Comparison of ENCODE assay signal across 16 cellular contexts in genomic region chr14:67963960-67964359, GRCh38.
DNase-seq lines count a peak whose midpoint lies in the region; ATAC-seq, FAIRE-seq and TF ChIP-seq lines count a peak whose summit lies in the region.
"Had no signal": no experiment of that assay in that cellular context is flagged by ENCODE, and none has a peak within 500 bp of the region (broad histone marks: within the 10 kb centered on the region; RNA-seq: fewer than 3 reads in every experiment).

No MANE protein-coding gene starts in this region.

- no peak for FAIRE-seq in GM12891 (lab: Jason Lieb, UNC)
- FAIRE-seq: bronchial epithelial cell, small intestine had no signal

- H3K9me3 ChIP-seq in left ventricle myocardium inferior (replicated peaks), result no peaks in the 10 kb centered on the region

- peak overlapping the region; percentile 12 for H3K27ac ChIP-seq in left ventricle myocardium inferior (replicated peaks)

- no peak for TF ChIP-seq CTCF in left ventricle myocardium inferior (IDR thresholded peaks at IDR 0.05; ENCODE audit: borderline replicate concordance)
- TF ChIP-seq CTCF in fibroblast of mammary gland (conservative IDR thresholded peaks at IDR 0.05; ENCODE audit: control insufficient read depth, insufficient read depth, low read depth, low read length), result no peak
- TF ChIP-seq CTCF in progenitor cell of endocrine pancreas (IDR thresholded peaks at IDR 0.05; ENCODE audit: unreplicated experiment), result no peak

- peaks cover 41% of the 10 kb centered on the region for H3K4me1 Mint-ChIP-seq in progenitor cell of endocrine pancreas (ENCODE audit: low read depth)
- peaks cover 4% of the 10 kb centered on the region for H3K4me1 Mint-ChIP-seq in activated CD4-positive, alpha-beta T cell treated with anti-CD3 and anti-CD28 coated beads, Interleukin-2, amount 10 ng/mL, durations not matched to agents 7 days and 5 days

- H3K27me3 Mint-ChIP-seq in progenitor cell of endocrine pancreas, result no peaks in the 10 kb centered on the region
- no peaks in the 10 kb centered on the region for H3K27me3 Mint-ChIP-seq in activated CD4-positive, alpha-beta T cell treated with anti-CD3 and anti-CD28 coated beads, Interleukin-2, amount 10 ng/mL, durations not matched to agents 7 days and 5 days
- H3K27me3 Mint-ChIP-seq: activated CD4-positive, alpha-beta T cell treated with anti-CD3 and anti-CD28 coated beads for 36 hours had no signal

- POLR2A ChIA-PET in activated CD4-positive, alpha-beta T cell treated with anti-CD3 and anti-CD28 coated beads, Interleukin-2, amount 10 ng/mL, durations not matched to agents 7 days and 5 days (lab: Charles Lee), result no interaction called here

- peak overlapping the region; percentile 20 for H3K4me3 Mint-ChIP-seq in progenitor cell of endocrine pancreas (ENCODE audit: low read depth)
- no peak overlapping the region for H3K4me3 Mint-ChIP-seq in activated CD4-positive, alpha-beta T cell treated with anti-CD3 and anti-CD28 coated beads, Interleukin-2, amount 10 ng/mL, durations not matched to agents 7 days and 5 days
- H3K4me3 Mint-ChIP-seq: activated CD4-positive, alpha-beta T cell treated with anti-CD3 and anti-CD28 coated beads for 36 hours had no signal

- no peak for DNase-seq in left ventricle myocardium inferior
- no peak for DNase-seq in left cardiac atrium
- no peak for DNase-seq in fibroblast of mammary gland (ENCODE audit: low read depth)
- DNase-seq in progenitor cell of endocrine pancreas (ENCODE audit: low spot score, unreplicated experiment), result no peak
- no peak for DNase-seq in GM12891 (ENCODE audit: insufficient read length, low spot score)
- no peak for DNase-seq in NCI-H2171 treated with DMSO at 0.1 percent for 48 hours (lab: John Stamatoyannopoulos, UW)
- DNase-seq in activated CD4-positive, alpha-beta T cell treated with anti-CD3 and anti-CD28 coated beads, Interleukin-2, amount 10 ng/mL, durations not matched to agents 7 days and 5 days, result no peak
- no peak for DNase-seq in posterior vena cava (ENCODE audit: low spot score)
- DNase-seq: activated CD4-positive, alpha-beta T cell treated with anti-CD3 and anti-CD28 coated beads for 36 hours; activated naive CD4-positive, alpha-beta T cell treated with anti-CD3 and anti-CD28 coated beads, Interleukin-2, amount 50 U/mL, for 16 hours; effector memory CD4-positive, alpha-beta T cell; GF-D8; NCI-H82; T-helper 2 cell had no signal

- H3K27me3 ChIP-seq in left ventricle myocardium inferior (ENCODE audit: low read depth), result no peaks in the 10 kb centered on the region

- CTCF ChIA-PET in activated CD4-positive, alpha-beta T cell treated with anti-CD3 and anti-CD28 coated beads, Interleukin-2, amount 10 ng/mL, durations not matched to agents 7 days and 5 days (lab: Charles Lee), result no interaction called here

- H3K36me3 Mint-ChIP-seq in progenitor cell of endocrine pancreas (ENCODE audit: insufficient read depth), result peaks cover 14% of the 10 kb centered on the region
- peaks cover 15% of the 10 kb centered on the region for H3K36me3 Mint-ChIP-seq in activated CD4-positive, alpha-beta T cell treated with anti-CD3 and anti-CD28 coated beads, Interleukin-2, amount 10 ng/mL, durations not matched to agents 7 days and 5 days (ENCODE audit: low read depth)

- peaks cover 19% of the 10 kb centered on the region for H3K9me3 Mint-ChIP-seq in progenitor cell of endocrine pancreas (ENCODE audit: low read depth)
- peaks cover 6% of the 10 kb centered on the region for H3K9me3 Mint-ChIP-seq in activated CD4-positive, alpha-beta T cell treated with anti-CD3 and anti-CD28 coated beads, Interleukin-2, amount 10 ng/mL, durations not matched to agents 7 days and 5 days

- peak overlapping the region; percentile 16 for H3K4me3 ChIP-seq in left ventricle myocardium inferior
- H3K4me3 ChIP-seq in fibroblast of mammary gland (ENCODE audit: control insufficient read depth, low read depth, low read length), result peak overlapping the region; percentile 17

- ATAC-seq in left cardiac atrium, result no peak
- ATAC-seq: activated CD4-positive, alpha-beta T cell treated with anti-CD3 and anti-CD28 coated beads for 36 hours had no signal

- TF ChIP-seq POLR2A in GM12891 (IDR thresholded peaks at IDR 0.05; ENCODE audit: low read depth, low read length), result no peak

- intact Hi-C loops in left ventricle myocardium inferior (cut with micrococcal nuclease) (no loop called here), left cardiac atrium (cut with DNase I) (no loop called here), posterior vena cava (cut with DNase I) (no loop called here)

- peak overlapping the region; percentile 96 for H3K27ac Mint-ChIP-seq in progenitor cell of endocrine pancreas
- H3K27ac Mint-ChIP-seq in activated CD4-positive, alpha-beta T cell treated with anti-CD3 and anti-CD28 coated beads, Interleukin-2, amount 10 ng/mL, durations not matched to agents 7 days and 5 days, result no peak overlapping the region
- H3K27ac Mint-ChIP-seq: activated CD4-positive, alpha-beta T cell treated with anti-CD3 and anti-CD28 coated beads for 36 hours had no signal

- H3K4me1 ChIP-seq in left ventricle myocardium inferior, result no peaks in the 10 kb centered on the region

- no peaks in the 10 kb centered on the region for H3K36me3 ChIP-seq in left ventricle myocardium inferior

TF ChIP-seq in GM12891, 5 proteins besides CTCF, POLR2A, EP300 and RAD21:
- TF ChIP-seq TAF1 (IDR thresholded peaks at IDR 0.05; ENCODE audit: low read depth, low read length) (no peak), PAX5 (IDR thresholded peaks at IDR 0.05; ENCODE audit: insufficient read depth, low read length, severe bottlenecking) (no peak), POU2F2 (IDR thresholded peaks at IDR 0.05; ENCODE audit: low read depth, low read length) (no peak), POLR2AphosphoS5 (IDR thresholded peaks at IDR 0.05; ENCODE audit: low read depth, low read length) (no peak), SPI1 (IDR thresholded peaks at IDR 0.05; ENCODE audit: low read depth, low read length) (no peak)
TF ChIP-seq in GM12891: peak in this region for 0.
